ENCODE assay signal across 8 cellular contexts in the genomic region with DNA sequence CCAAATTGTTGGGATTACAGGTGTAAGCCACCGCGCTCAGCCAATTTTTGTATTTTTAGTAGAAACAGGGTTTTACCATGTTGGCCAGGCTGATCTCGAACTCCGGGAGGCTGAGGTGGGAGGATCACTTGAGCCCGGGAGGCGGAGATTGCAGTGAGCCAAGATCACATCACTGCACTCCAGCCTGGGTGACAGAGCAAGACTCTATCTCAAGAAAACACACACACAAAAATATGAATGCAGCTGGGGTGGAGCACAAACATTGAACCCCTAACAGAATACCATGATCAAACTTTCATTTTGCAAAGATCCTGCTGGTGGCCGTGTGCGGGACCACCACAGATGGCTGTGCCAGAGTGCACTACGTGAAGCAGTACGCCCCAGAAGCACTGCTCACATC. TPM values are rescaled to one million over a fixed set of nuclear protein-coding genes. Genes with fewer than 3 reads are reported as not detected.
DNase-seq lines count a peak whose midpoint lies in the region; ATAC-seq, FAIRE-seq and TF ChIP-seq lines count a peak whose summit lies in the region.
"Not testable (repeated sequence)": the region's sequence is repeated elsewhere in the genome, so short reads cannot be mapped to it uniquely, and the experiment has no call there.
"Had no signal": no experiment of that assay in that cellular context is flagged by ENCODE, and none has a peak within 500 bp of the region (broad histone marks: within the 10 kb centered on the region; RNA-seq: fewer than 3 reads in every experiment).

No MANE protein-coding gene starts in this region.

- H2AFZ ChIP-seq in K562 (ENCODE audit: low read depth, low read length) = 0 out of 2 replicates have a peak overlapping the region, but pooled peaks have one; percentile 7

- not testable (repeated sequence) for H3K9me1 ChIP-seq in K562 (ENCODE audit: control insufficient read depth, insufficient read depth, low read length)

- H3K9me3 ChIP-seq in K562 (replicated peaks; ENCODE audit: control insufficient read depth, insufficient read depth, low read depth, low read length); iPS-15b (ENCODE audit: control insufficient read depth, insufficient read depth, low read length): not testable (repeated sequence)

- not testable (repeated sequence) for H3K79me2 ChIP-seq in K562 (ENCODE audit: control insufficient read depth, insufficient read depth, low read length)

- not testable (repeated sequence) for H4K20me1 ChIP-seq in K562 (replicated peaks; ENCODE audit: control insufficient read depth, insufficient read depth, low read length)

- not testable (repeated sequence) for FAIRE-seq in K562 (lab: Jason Lieb, UNC)

- not testable (repeated sequence) for H3K36me3 ChIP-seq in K562 (ENCODE audit: control insufficient read depth, insufficient read depth, low read length); iPS-15b (ENCODE audit: control insufficient read depth, insufficient read depth, low read length)

- DNase-seq in D341Med (ENCODE audit: low spot score) = peak; percentile 3
- DNase-seq in K562 (ENCODE audit: extremely low read depth in 1 of 4, low spot score in 3 of 4) = peak in 1 of 4 experiments; percentile 49
- DNase-seq in erythroblast (lab: John Stamatoyannopoulos, UW) = peak; percentile 72 to 82

- not testable (repeated sequence) for TF ChIP-seq EP300 in K562 (IDR thresholded peaks at IDR 0.05; ENCODE audit: low read length)

- ATAC-seq in K562 = peak; percentile 71

- H3K4me1 ChIP-seq in K562 (replicated peaks in 1 of 2; ENCODE audit: control insufficient read depth in 2 of 2, insufficient read depth in 2 of 2, low read length in 2 of 2) = peaks cover 2 to 13% of the 10 kb centered on the region in 2 experiments; a peak in 3 of 5 replicates
- H3K4me1 ChIP-seq in iPS-15b (ENCODE audit: control insufficient read depth, insufficient read depth, low read length) = not testable (repeated sequence)

- not testable (repeated sequence) for H3K27ac ChIP-seq in K562 (ENCODE audit: extremely low read depth, low read depth, low read length)

- not testable (repeated sequence) for H3K9ac ChIP-seq in K562 (ENCODE audit: insufficient read depth in 1 of 2, low read depth in 2 of 2, low read length in 2 of 2)
- H3K9ac ChIP-seq in iPS-15b (ENCODE audit: low read depth, low read length) = peak overlapping the region; percentile 3

- H3K4me3 ChIP-seq in K562; iPS-15b (ENCODE audit: low read depth, low read length): not testable (repeated sequence)

- TF ChIP-seq POLR2A in K562 (conservative IDR thresholded peaks at IDR 0.05); erythroblast (IDR thresholded peaks at IDR 0.05; ENCODE audit: low read length): not testable (repeated sequence)

- BruUV-seq in K562 (replicated peaks; lab: Mats Ljungman, UMichigan) = not testable (repeated sequence)

- not testable (repeated sequence) for TF ChIP-seq RAD21 in K562 (CRISPR knock-in tag; conservative IDR thresholded peaks at IDR 0.05 in 1 of 2, IDR thresholded peaks at IDR 0.05 in 1 of 2)

- in situ Hi-C loops in K562 (cut with MboI) = not testable (repeated sequence)

- not testable (repeated sequence) for TF ChIP-seq CTCF in K562 (IDR thresholded peaks at IDR 0.05 in 2 of 3, conservative IDR thresholded peaks at IDR 0.05 in 1 of 3; ENCODE audit: insufficient read depth in 2 of 3, low read depth in 1 of 3, low read length in 3 of 3)

- CTCF ChIA-PET in K562 (lab: Yijun Ruan, JAX; ENCODE audit: low intra/inter-chr PET ratio) = not testable (repeated sequence)

- POLR2A ChIA-PET in K562 (lab: Yijun Ruan, JAX) = not testable (repeated sequence)

- not testable (repeated sequence) for H3K27me3 ChIP-seq in K562 (ENCODE audit: control insufficient read depth in 2 of 2, insufficient read depth in 2 of 2, low read length in 2 of 2); iPS-15b (ENCODE audit: control insufficient read depth, insufficient read depth, low read length)

- intact Hi-C loops in K562 (cut with micrococcal nuclease) = loop anchor here (2.0 kb wide), 1 partner anchor 33 kb away; a partner anchor contains a TSS

- peak overlapping the region; percentile 43; the same call in 1 of the 2 replicates for H3K4me2 ChIP-seq in K562 (ENCODE audit: insufficient read depth, low read length)

- 46% methylated on average over 8 of the region's 10 CpGs for WGBS in K562 (ENCODE audit: insufficient coverage, low coverage, missing lambda C conversion rate)

RNA-seq across cellular contexts. Expression of a gene that starts 7.3 kb away (rescaled TPM):
- total RNA-seq in K562 (2011; cell fraction: chromatin; rRNA removed; ENCODE audit: low replicate concordance) = 15.5 and 33.2 TPM in 2 replicates
- 14.7 and 18.7 TPM in 2 replicates for total RNA-seq in K562 (2011; cell fraction: nucleolus; rRNA removed)
- total RNA-seq in K562 (2011; cell fraction: nucleoplasm; rRNA removed) = 20.5 and 24.8 TPM in 2 replicates
- total RNA-seq in K562 (2014; rRNA removed) (0.78 and 0.86 TPM in 2 replicates), K562 (2014; rRNA removed; fragmentation: Illumina TruSeq; extraction: Trizol) (0.73 and 0.80 TPM in 2 replicates), K562 (2015; rRNA removed; fragmentation: Illumina TruSeq; extraction: Trizol) (0.79 and 1.1 TPM in 2 replicates), K562 (2021) (1.5 and 2.5 TPM in 2 replicates)
- polyA plus RNA-seq in K562 (2011; rRNA removed) (1.2 and 3.0 TPM in 2 replicates), K562 (2014; fragmentation: Illumina TruSeq; extraction: Trizol) (0.80 and 1.6 TPM in 2 replicates), K562 (2014; fragmentation: Nextera tagmentation; extraction: Ambion mirVana) (under 1 TPM; 0.07 to 0.08 TPM), K562 (2014; rRNA removed) (1.2 and 2.1 TPM in 2 replicates)
- polyA plus RNA-seq in K562 (2011; cell fraction: cytosol; rRNA removed) = 1.3 and 2.3 TPM in 2 replicates
- 13.0 and 14.6 TPM in 2 replicates for polyA plus RNA-seq in K562 (2011; cell fraction: nucleus; rRNA removed)
- 1.4 and 2.7 TPM in 2 replicates for polyA plus RNA-seq in K562 (2012)
- 3.0 and 6.1 TPM in 2 replicates for polyA minus RNA-seq in K562 (2011; rRNA and poly(A)+ RNA removed)
- polyA minus RNA-seq in K562 (2011; cell fraction: cytosol; rRNA and poly(A)+ RNA removed) = 2.7 and 3.6 TPM in 2 replicates
- polyA minus RNA-seq in K562 (2011; cell fraction: nucleus; rRNA and poly(A)+ RNA removed) = 5.5 and 8.1 TPM in 2 replicates
- polyA plus RNA-seq: CD14-positive monocyte; CD4-positive, alpha-beta memory T cell; CD4-positive, CD25-positive, alpha-beta regulatory T cell had no signal

RNA-seq across cellular contexts. Expression of a gene that starts 15.6 kb away (rescaled TPM):
- 37.7 and 76.5 TPM in 2 replicates for total RNA-seq in K562 (2011; cell fraction: chromatin; rRNA removed; ENCODE audit: low replicate concordance)
- total RNA-seq in K562 (2011; cell fraction: nucleolus; rRNA removed) = 42.2 and 47.4 TPM in 2 replicates
- total RNA-seq in K562 (2011; cell fraction: nucleoplasm; rRNA removed) = 37.8 and 42.9 TPM in 2 replicates
- total RNA-seq in K562 (2014; rRNA removed) = 20.7 and 22.5 TPM in 2 replicates
- total RNA-seq in K562 (2014; rRNA removed; fragmentation: Illumina TruSeq; extraction: Trizol) = 11.6 and 13.0 TPM in 2 replicates
- 20.3 and 21.5 TPM in 2 replicates for total RNA-seq in K562 (2015; rRNA removed; fragmentation: Illumina TruSeq; extraction: Trizol)
- total RNA-seq in K562 (2021) = 32.1 and 45.8 TPM in 2 replicates
- polyA plus RNA-seq in K562 (2011; rRNA removed) = 26.9 and 29.6 TPM in 2 replicates
- polyA plus RNA-seq in K562 (2011; cell fraction: cytosol; rRNA removed) = 27.4 and 36.6 TPM in 2 replicates
- 78.8 and 87.4 TPM in 2 replicates for polyA plus RNA-seq in K562 (2011; cell fraction: nucleus; rRNA removed)
- polyA plus RNA-seq in K562 (2012) = 50.6 and 58.7 TPM in 2 replicates
- polyA plus RNA-seq in K562 (2014; fragmentation: Illumina TruSeq; extraction: Trizol) = 30.6 and 36.8 TPM in 2 replicates
- polyA plus RNA-seq in K562 (2014; fragmentation: Nextera tagmentation; extraction: Ambion mirVana) = 1 to 10 TPM; 3.2 to 7.4 TPM
- 42.6 and 48.0 TPM in 2 replicates for polyA plus RNA-seq in K562 (2014; rRNA removed)
- polyA minus RNA-seq in K562 (2011; rRNA and poly(A)+ RNA removed) = 18.1 and 24.6 TPM in 2 replicates
- 15.8 and 19.9 TPM in 2 replicates for polyA minus RNA-seq in K562 (2011; cell fraction: cytosol; rRNA and poly(A)+ RNA removed)
- 11.7 and 19.1 TPM in 2 replicates for polyA minus RNA-seq in K562 (2011; cell fraction: nucleus; rRNA and poly(A)+ RNA removed)

RNA-seq across cellular contexts. Expression of a gene that starts 32.8 kb away (rescaled TPM):
- total RNA-seq in K562 (2011; cell fraction: chromatin; rRNA removed; ENCODE audit: low replicate concordance) = 10.2 and 37.3 TPM in 2 replicates
- 37.7 and 50.4 TPM in 2 replicates for total RNA-seq in K562 (2011; cell fraction: nucleolus; rRNA removed)
- total RNA-seq in K562 (2011; cell fraction: nucleoplasm; rRNA removed) = 23.5 and 27.4 TPM in 2 replicates
- 49.1 and 61.1 TPM in 2 replicates for total RNA-seq in K562 (2014; rRNA removed)
- total RNA-seq in K562 (2014; rRNA removed; fragmentation: Illumina TruSeq; extraction: Trizol) = 7.6 and 10.0 TPM in 2 replicates
- total RNA-seq in K562 (2015; rRNA removed; fragmentation: Illumina TruSeq; extraction: Trizol) = 23.6 and 24.1 TPM in 2 replicates
- total RNA-seq in K562 (2021) = 43.5 and 51.9 TPM in 2 replicates
- polyA plus RNA-seq in K562 (2011; rRNA removed) = 10.7 and 24.4 TPM in 2 replicates
- polyA plus RNA-seq in K562 (2011; cell fraction: cytosol; rRNA removed) = 30.3 and 36.8 TPM in 2 replicates
- polyA plus RNA-seq in K562 (2011; cell fraction: nucleus; rRNA removed) = 40.7 and 47.2 TPM in 2 replicates
- 27.3 and 32.5 TPM in 2 replicates for polyA plus RNA-seq in K562 (2012)
- 23.0 and 30.5 TPM in 2 replicates for polyA plus RNA-seq in K562 (2014; fragmentation: Illumina TruSeq; extraction: Trizol)
- polyA plus RNA-seq in K562 (2014; fragmentation: Nextera tagmentation; extraction: Ambion mirVana) = 1 to 10 TPM; 5.4 to 6.7 TPM
- 39.3 and 43.9 TPM in 2 replicates for polyA plus RNA-seq in K562 (2014; rRNA removed)
- 4.3 and 5.1 TPM in 2 replicates for polyA minus RNA-seq in K562 (2011; rRNA and poly(A)+ RNA removed)
- 8.5 and 17.7 TPM in 2 replicates for polyA minus RNA-seq in K562 (2011; cell fraction: cytosol; rRNA and poly(A)+ RNA removed)
- 3.9 and 6.8 TPM in 2 replicates for polyA minus RNA-seq in K562 (2011; cell fraction: nucleus; rRNA and poly(A)+ RNA removed)
- total RNA-seq: CD4-positive, CD25-positive, alpha-beta regulatory T cell had no signal
- polyA plus RNA-seq: CD8-positive, alpha-beta memory T cell had no signal

RNA-seq across cellular contexts. Expression of a gene that starts 56.3 kb away (rescaled TPM):
- total RNA-seq in K562 (2011; cell fraction: chromatin; rRNA removed; ENCODE audit: low replicate concordance) = 5.0 and 15.9 TPM in 2 replicates
- total RNA-seq in K562 (2011; cell fraction: nucleolus; rRNA removed) = 15.7 and 17.7 TPM in 2 replicates
- total RNA-seq in K562 (2011; cell fraction: nucleoplasm; rRNA removed) = 7.7 and 10.0 TPM in 2 replicates
- total RNA-seq in K562 (2014; rRNA removed) = 8.1 and 11.4 TPM in 2 replicates
- 0.83 and 1.6 TPM in 2 replicates for total RNA-seq in K562 (2014; rRNA removed; fragmentation: Illumina TruSeq; extraction: Trizol)
- 4.4 and 5.2 TPM in 2 replicates for total RNA-seq in K562 (2015; rRNA removed; fragmentation: Illumina TruSeq; extraction: Trizol)
- 13.5 and 15.3 TPM in 2 replicates for total RNA-seq in K562 (2021)
- polyA plus RNA-seq in K562 (2011; rRNA removed) = 3.0 and 4.7 TPM in 2 replicates
- polyA plus RNA-seq in K562 (2011; cell fraction: cytosol; rRNA removed) = 5.7 and 17.3 TPM in 2 replicates
- 5.7 and 10.3 TPM in 2 replicates for polyA plus RNA-seq in K562 (2011; cell fraction: nucleus; rRNA removed)
- polyA plus RNA-seq in K562 (2012) = 6.9 and 8.6 TPM in 2 replicates
- 3.1 and 3.3 TPM in 2 replicates for polyA plus RNA-seq in K562 (2014; fragmentation: Illumina TruSeq; extraction: Trizol)
- under 1 TPM in 1 of 2 experiments, not detected in 1; 0.04 TPM for polyA plus RNA-seq in K562 (2014; fragmentation: Nextera tagmentation; extraction: Ambion mirVana)
- polyA plus RNA-seq in K562 (2014; rRNA removed) = 7.9 and 10.1 TPM in 2 replicates
- polyA minus RNA-seq in K562 (2011; rRNA and poly(A)+ RNA removed) = 2.5 and 3.0 TPM in 2 replicates
- polyA minus RNA-seq in K562 (2011; cell fraction: cytosol; rRNA and poly(A)+ RNA removed) = 6.7 and 10.6 TPM in 2 replicates
- 4.4 and 4.7 TPM in 2 replicates for polyA minus RNA-seq in K562 (2011; cell fraction: nucleus; rRNA and poly(A)+ RNA removed)

RNA-seq across cellular contexts. Expression of a gene that starts 56.5 kb away (rescaled TPM):
- total RNA-seq in K562 (2011; cell fraction: chromatin; rRNA removed; ENCODE audit: low replicate concordance) = 12.6 and 34.4 TPM in 2 replicates
- total RNA-seq in K562 (2011; cell fraction: nucleolus; rRNA removed) = 23.8 and 35.7 TPM in 2 replicates
- total RNA-seq in K562 (2011; cell fraction: nucleoplasm; rRNA removed) = 21.6 and 22.9 TPM in 2 replicates
- total RNA-seq in K562 (2014; rRNA removed) = 17.3 and 20.7 TPM in 2 replicates
- 3.8 and 4.3 TPM in 2 replicates for total RNA-seq in K562 (2014; rRNA removed; fragmentation: Illumina TruSeq; extraction: Trizol)
- total RNA-seq in K562 (2015; rRNA removed; fragmentation: Illumina TruSeq; extraction: Trizol) = 10.6 and 10.7 TPM in 2 replicates
- 16.1 and 20.6 TPM in 2 replicates for total RNA-seq in K562 (2021)
- polyA plus RNA-seq in K562 (2011; rRNA removed) = 3.4 and 4.8 TPM in 2 replicates
- 4.3 and 7.8 TPM in 2 replicates for polyA plus RNA-seq in K562 (2011; cell fraction: cytosol; rRNA removed)
- 11.0 and 21.5 TPM in 2 replicates for polyA plus RNA-seq in K562 (2011; cell fraction: nucleus; rRNA removed)
- polyA plus RNA-seq in K562 (2012) = 8.4 and 10.0 TPM in 2 replicates
- polyA plus RNA-seq in K562 (2014; fragmentation: Illumina TruSeq; extraction: Trizol) = 8.0 and 11.1 TPM in 2 replicates
- under 1 TPM; 0.08 to 0.10 TPM for polyA plus RNA-seq in K562 (2014; fragmentation: Nextera tagmentation; extraction: Ambion mirVana)
- 9.9 and 10.4 TPM in 2 replicates for polyA plus RNA-seq in K562 (2014; rRNA removed)
- 5.2 and 7.5 TPM in 2 replicates for polyA minus RNA-seq in K562 (2011; rRNA and poly(A)+ RNA removed)
- 8.0 and 10.5 TPM in 2 replicates for polyA minus RNA-seq in K562 (2011; cell fraction: cytosol; rRNA and poly(A)+ RNA removed)
- polyA minus RNA-seq in K562 (2011; cell fraction: nucleus; rRNA and poly(A)+ RNA removed) = 24.8 and 25.0 TPM in 2 replicates
